In the genomic region with DNA sequence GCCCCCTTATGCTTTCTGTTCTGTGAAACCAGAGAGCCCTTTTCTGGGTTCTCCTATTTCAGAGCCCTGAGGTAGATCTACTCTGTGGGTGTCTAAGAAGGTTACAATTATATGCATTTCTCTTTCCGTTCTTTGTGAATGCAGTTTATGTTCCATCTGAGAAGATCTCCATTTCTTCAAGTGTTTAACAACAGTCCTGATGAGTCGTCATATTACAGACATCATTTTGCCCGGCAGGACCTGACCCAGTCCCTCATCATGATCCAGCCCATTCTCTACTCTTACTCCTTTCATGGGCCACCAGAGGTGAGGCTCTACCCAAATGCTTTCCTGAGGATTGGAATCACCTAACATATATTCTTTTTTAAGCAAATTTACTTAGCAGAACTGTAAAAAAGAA, we compare ENCODE assay signal across 27 cellular contexts.
"Had no signal": no experiment of that assay in that cellular context is flagged by ENCODE, and none has a peak within 500 bp of the region (broad histone marks: within the 10 kb centered on the region; RNA-seq: fewer than 3 reads in every experiment).

No MANE protein-coding gene starts in this region.

- H3K9me3 Mint-ChIP-seq: dendritic cell treated with granulocyte-macrophage colony-stimulating factor and Interleukin-4, amounts not matched to agents 40 ng/mL and 50 ng/mL, for 4 days; effector memory CD8-positive, alpha-beta T cell; endodermal cell; naive thymus-derived CD4-positive, alpha-beta T cell had no signal

- H3K4me3 ChIP-seq: colonic mucosa, esophagus squamous epithelium, gastrocnemius medialis, heart right ventricle, left lung, lower lobe of right lung had no signal

- H3K27ac ChIP-seq: colonic mucosa, epithelial cell of prostate, esophagus squamous epithelium, gastrocnemius medialis, heart right ventricle, left lung, lower lobe of right lung had no signal

- H3K27me3 Mint-ChIP-seq: dendritic cell treated with granulocyte-macrophage colony-stimulating factor and Interleukin-4, amounts not matched to agents 40 ng/mL and 50 ng/mL, for 4 days; effector memory CD8-positive, alpha-beta T cell; naive thymus-derived CD4-positive, alpha-beta T cell had no signal

- H3K4me1 ChIP-seq: colonic mucosa, esophagus squamous epithelium, gastrocnemius medialis, left lung, lower lobe of right lung had no signal

- H3K27me3 ChIP-seq: colonic mucosa, esophagus squamous epithelium, gastrocnemius medialis, heart right ventricle, left lung had no signal

- H3K9me3 ChIP-seq: colonic mucosa, esophagus squamous epithelium, gastrocnemius medialis, heart right ventricle, left lung, lower lobe of right lung had no signal

- FAIRE-seq: endometrium, islet of Langerhans, keratinocyte had no signal

- H3K4me1 Mint-ChIP-seq: endodermal cell had no signal

- H3K27ac Mint-ChIP-seq: dendritic cell treated with granulocyte-macrophage colony-stimulating factor and Interleukin-4, amounts not matched to agents 40 ng/mL and 50 ng/mL, for 4 days; effector memory CD8-positive, alpha-beta T cell; endodermal cell had no signal

- ATAC-seq: effector memory CD8-positive, alpha-beta T cell; esophagus mucosa; gastrocnemius medialis; heart right ventricle; left cardiac atrium; left lung; left ventricle myocardium superior; lower lobe of right lung; naive thymus-derived CD4-positive, alpha-beta T cell had no signal

- H3K4me3 Mint-ChIP-seq: dendritic cell treated with granulocyte-macrophage colony-stimulating factor and Interleukin-4, amounts not matched to agents 40 ng/mL and 50 ng/mL, for 4 days; effector memory CD8-positive, alpha-beta T cell; endodermal cell; naive thymus-derived CD4-positive, alpha-beta T cell had no signal

- DNase-seq: colonic mucosa; cortex of kidney; effector CD8-positive, alpha-beta T cell; effector memory CD8-positive, alpha-beta T cell; endodermal cell; erythroblast; esophagus squamous epithelium; foreskin fibroblast; foreskin melanocyte; gastrocnemius medialis; glutamatergic neuron; head of caudate nucleus; heart right ventricle; hippocampal formation; left cardiac atrium; left lung; left ventricle myocardium superior; lower lobe of right lung; mesendoderm; midbrain; naive thymus-derived CD4-positive, alpha-beta T cell had no signal
